In the genomic region with DNA sequence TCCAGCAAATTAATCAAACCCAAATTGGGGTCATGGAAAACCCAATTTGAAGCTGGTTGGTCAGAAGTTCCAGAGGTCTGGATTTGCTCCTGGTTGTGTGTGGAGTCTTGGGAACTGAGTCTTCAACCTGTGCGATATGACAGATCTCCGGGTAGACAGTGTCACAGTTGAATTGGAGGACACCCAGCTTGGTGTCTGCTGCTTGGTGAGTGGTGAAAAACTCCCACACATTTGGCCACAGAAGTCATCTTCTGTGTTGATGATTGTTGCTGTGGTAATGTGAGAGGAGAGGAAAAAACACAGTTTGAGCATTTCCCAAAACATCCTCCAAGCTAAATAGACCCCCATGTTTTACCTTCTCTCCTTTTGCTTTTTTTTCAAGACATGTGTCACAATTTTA, we compare ENCODE assay signal across 19 cellular contexts.
"Had no signal": no experiment of that assay in that cellular context is flagged by ENCODE, and none has a peak within 500 bp of the region (broad histone marks: within the 10 kb centered on the region; RNA-seq: fewer than 3 reads in every experiment).

No MANE protein-coding gene starts in this region.

- H3K79me2 ChIP-seq: parathyroid adenoma had no signal

- H3K9me3 ChIP-seq: esophagus squamous epithelium, lower lobe of right lung, neutrophil, thoracic aorta, upper lobe of right lung had no signal

- H3K27ac ChIP-seq: cardiac muscle cell, esophagus squamous epithelium, lower lobe of right lung, neutrophil, parathyroid adenoma, thoracic aorta, upper lobe of right lung, VCaP had no signal

- H3K4me1 ChIP-seq: lower lobe of right lung, parathyroid adenoma, upper lobe of right lung had no signal

- H3K4me2 ChIP-seq: smooth muscle cell had no signal

- H3K27me3 ChIP-seq: cardiac muscle cell, esophagus squamous epithelium, neutrophil, upper lobe of right lung had no signal

- DNase-seq: activated CD4-positive, alpha-beta T cell treated with anti-CD3 and anti-CD28 coated beads for 1 hour; activated CD4-positive, alpha-beta T cell treated with anti-CD3 and anti-CD28 coated beads, Interleukin-2, amount 50 U/mL, for 48 hours; activated gamma-delta T cell treated with Interleukin-2 at 50 U/mL for 16 hours; effector CD8-positive, alpha-beta T cell; esophagus squamous epithelium; foreskin fibroblast; lower lobe of right lung; natural killer cell; stimulated activated CD4-positive, alpha-beta T cell treated with anti-CD3 and anti-CD28 coated beads, Interleukin-4, amount 100 ng/mL, for 1 hour; T-cell; T-helper 9 cell; upper lobe of right lung had no signal

- ATAC-seq: lower lobe of right lung, natural killer cell, sciatic nerve, T-cell, upper lobe of right lung had no signal

- H3K4me3 ChIP-seq: cardiac muscle cell, esophagus squamous epithelium, lower lobe of right lung, smooth muscle cell, thoracic aorta, upper lobe of right lung had no signal

- H3K36me3 ChIP-seq: cardiac muscle cell, lower lobe of right lung, neutrophil, thoracic aorta, upper lobe of right lung had no signal

- H2AFZ ChIP-seq: parathyroid adenoma had no signal

- H3K9ac ChIP-seq: parathyroid adenoma had no signal
